16 cellular contexts compared by ENCODE assay signal in the genomic region with DNA sequence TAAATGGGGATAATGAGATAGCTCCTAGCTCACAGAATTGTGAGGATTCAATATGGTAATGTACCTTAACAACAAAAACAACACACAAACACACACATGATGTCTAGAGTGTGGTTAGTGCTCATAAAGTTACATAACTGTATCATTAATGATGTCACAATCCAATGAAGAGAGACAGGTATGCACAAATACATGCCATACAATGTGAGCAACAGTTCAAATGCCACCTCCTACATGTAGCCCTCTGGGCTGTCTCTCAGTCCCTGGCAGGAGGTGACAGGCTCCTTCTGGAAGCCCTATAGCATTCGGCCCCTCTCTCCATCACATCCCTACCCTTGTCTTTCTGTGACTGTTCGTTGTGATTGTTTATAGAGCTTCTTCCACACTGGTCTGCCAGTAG. TPM values are rescaled to one million over a fixed set of nuclear protein-coding genes. Genes with fewer than 3 reads are reported as not detected.
DNase-seq lines count a peak whose midpoint lies in the region; ATAC-seq, FAIRE-seq and TF ChIP-seq lines count a peak whose summit lies in the region.
"Had no signal": no experiment of that assay in that cellular context is flagged by ENCODE, and none has a peak within 500 bp of the region (broad histone marks: within the 10 kb centered on the region; RNA-seq: fewer than 3 reads in every experiment).

No MANE protein-coding gene starts in this region.

- H3K36me3 Mint-ChIP-seq in T-helper 1 cell treated with Interleukin-12 subunit alpha and Interleukin-12 subunit beta and Interleukin-4 antibody, amounts not matched to agents 30 μg/mL and 1 μg/mL, for 36 hours (ENCODE audit: low read depth): peaks cover 4% of the 10 kb centered on the region
- H3K36me3 Mint-ChIP-seq in astrocyte (ENCODE audit: low read depth, unreplicated experiment): peaks cover 4% of the 10 kb centered on the region

- H3K27me3 Mint-ChIP-seq in T-helper 1 cell treated with Interleukin-12 subunit alpha and Interleukin-12 subunit beta and Interleukin-4 antibody, amounts not matched to agents 30 μg/mL and 1 μg/mL, for 36 hours (ENCODE audit: low read depth): no peaks in the 10 kb centered on the region
- no peaks in the 10 kb centered on the region for H3K27me3 Mint-ChIP-seq in astrocyte (ENCODE audit: low read depth, unreplicated experiment)

- peak overlapping the region in 1 of 2 experiments; percentile 1 for H3K18ac ChIP-seq in mesenchymal stem cell (ENCODE audit: low read depth in 1 of 2, low read length in 2 of 2)

- no peaks in the 10 kb centered on the region for H3K27me3 ChIP-seq in astrocyte (ENCODE audit: insufficient read depth, low read length)
- no peaks in the 10 kb centered on the region for H3K27me3 ChIP-seq in mesenchymal stem cell (ENCODE audit: control insufficient read depth in 1 of 2, insufficient read depth in 1 of 2, low read length in 2 of 2)
- H3K27me3 ChIP-seq: SJSA1 had no signal

- H2BK5ac ChIP-seq in mesenchymal stem cell (ENCODE audit: low read depth, low read length, poor library complexity, severe bottlenecking): no peak overlapping the region

- H3K27ac ChIP-seq in astrocyte (ENCODE audit: low read depth, low read length): no peak overlapping the region
- H3K27ac ChIP-seq in mesenchymal stem cell (ENCODE audit: low read length, poor library complexity, severe bottlenecking): no peak overlapping the region
- peak overlapping the region; percentile 97 for H3K27ac ChIP-seq in substantia nigra (ENCODE audit: low read depth, low read length, poor library complexity, severe bottlenecking)
- H3K27ac ChIP-seq: 22Rv1 had no signal

- H3K9me3 Mint-ChIP-seq in T-helper 1 cell treated with Interleukin-12 subunit alpha and Interleukin-12 subunit beta and Interleukin-4 antibody, amounts not matched to agents 30 μg/mL and 1 μg/mL, for 36 hours: no peaks in the 10 kb centered on the region
- no peaks in the 10 kb centered on the region for H3K9me3 Mint-ChIP-seq in astrocyte (ENCODE audit: unreplicated experiment)

- H3K4ac ChIP-seq in mesenchymal stem cell (ENCODE audit: low read depth in 1 of 2, low read length in 2 of 2): no peak overlapping the region

- no peaks in the 10 kb centered on the region for H4K20me1 ChIP-seq in astrocyte (ENCODE audit: insufficient read depth, low read length)

- H3K9ac ChIP-seq in astrocyte (ENCODE audit: low read length) (no peak overlapping the region), mesenchymal stem cell (ENCODE audit: low read length) (no peak overlapping the region)

- no CpG with 5 or more reads among the region's 2 CpGs for WGBS in mesenchymal stem cell

- H3K4me3 ChIP-seq in astrocyte (ENCODE audit: insufficient read depth, low read depth, low read length): no peak overlapping the region
- no peak overlapping the region for H3K4me3 ChIP-seq in mesenchymal stem cell (ENCODE audit: insufficient read depth in 1 of 2, low read depth in 1 of 2, low read length in 2 of 2)
- H3K4me3 ChIP-seq: GM12878, HAP-1, SJSA1 had no signal

- FAIRE-seq in astrocyte (lab: Jason Lieb, UNC): no peak
- FAIRE-seq: GM12878 had no signal

- H2AFZ ChIP-seq in astrocyte (ENCODE audit: low read depth, low read length) (no peak overlapping the region), mesenchymal stem cell (ENCODE audit: low read depth, low read length) (no peak overlapping the region)

- DNase-seq in T-helper 1 cell: no peak
- no peak for DNase-seq in astrocyte (ENCODE audit: low read depth)
- no peak for DNase-seq in mesenchymal stem cell
- no peak for DNase-seq in substantia nigra (lab: John Stamatoyannopoulos, UW)
- DNase-seq in left colon: no peak
- DNase-seq: DMS53; NCI-H1694; NCI-H82; stimulated activated naive CD4-positive, alpha-beta T cell had no signal

- peak overlapping the region; percentile 96 for H2AK5ac ChIP-seq in mesenchymal stem cell (ENCODE audit: low read length, severe bottlenecking)

- no peak overlapping the region for H4K8ac ChIP-seq in mesenchymal stem cell (ENCODE audit: low read length)

- no peak for TF ChIP-seq CTCF in astrocyte (IDR thresholded peaks at IDR 0.05; ENCODE audit: insufficient read depth, low read depth, low read length)

- H3K79me1 ChIP-seq in mesenchymal stem cell (replicated peaks; ENCODE audit: low read length, poor library complexity, severe bottlenecking): no peaks in the 10 kb centered on the region

- H3K4me1 ChIP-seq in astrocyte (ENCODE audit: insufficient read depth, low read length): peaks cover 13% of the 10 kb centered on the region
- peaks cover 28% of the 10 kb centered on the region for H3K4me1 ChIP-seq in mesenchymal stem cell (ENCODE audit: control insufficient read depth, insufficient read depth, low read depth, low read length)

- no peak overlapping the region for H3K4me3 Mint-ChIP-seq in T-helper 1 cell treated with Interleukin-12 subunit alpha and Interleukin-12 subunit beta and Interleukin-4 antibody, amounts not matched to agents 30 μg/mL and 1 μg/mL, for 36 hours
- no peak overlapping the region for H3K4me3 Mint-ChIP-seq in astrocyte (ENCODE audit: unreplicated experiment)

- H2BK15ac ChIP-seq in mesenchymal stem cell (ENCODE audit: low read depth, poor library complexity, severe bottlenecking): no peak overlapping the region

- H4K91ac ChIP-seq in mesenchymal stem cell (ENCODE audit: low read length): no peak overlapping the region

- no peak overlapping the region for H3K14ac ChIP-seq in mesenchymal stem cell (ENCODE audit: low read length in 2 of 2)

- H3K79me2 ChIP-seq in astrocyte (ENCODE audit: insufficient read depth, low read length): no peaks in the 10 kb centered on the region

- ATAC-seq in HG03097 (IDR thresholded peaks at IDR 0.05; ENCODE audit: low FRiP score, unreplicated experiment): no peak
- no peak for ATAC-seq in left colon
- ATAC-seq in GM18867 (IDR thresholded peaks at IDR 0.05; ENCODE audit: unreplicated experiment): no peak
- ATAC-seq: GM12878 had no signal

- H2BK12ac ChIP-seq in mesenchymal stem cell (ENCODE audit: low read length in 2 of 2): peak overlapping the region in 1 of 2 experiments; percentile 4

- H3K36me3 ChIP-seq in astrocyte (ENCODE audit: insufficient read depth, low read length): no peaks in the 10 kb centered on the region
- H3K36me3 ChIP-seq in mesenchymal stem cell (ENCODE audit: control insufficient read depth in 1 of 2, insufficient read depth in 2 of 2, low read depth in 1 of 2, low read length in 2 of 2): peaks cover 0 to 3% of the 10 kb centered on the region in 2 experiments
- H3K36me3 ChIP-seq: HAP-1 had no signal

- H2BK120ac ChIP-seq in mesenchymal stem cell (ENCODE audit: low read depth, low read length): no peak overlapping the region

- peaks cover 26% of the 10 kb centered on the region for H3K4me1 Mint-ChIP-seq in T-helper 1 cell treated with Interleukin-12 subunit alpha and Interleukin-12 subunit beta and Interleukin-4 antibody, amounts not matched to agents 30 μg/mL and 1 μg/mL, for 36 hours (ENCODE audit: low read depth)
- peaks cover 48% of the 10 kb centered on the region for H3K4me1 Mint-ChIP-seq in astrocyte (ENCODE audit: low read depth, unreplicated experiment)

- no peak overlapping the region for H3K23ac ChIP-seq in mesenchymal stem cell (ENCODE audit: low read length in 2 of 2)

- peak overlapping the region; percentile 67 for H3K27ac Mint-ChIP-seq in T-helper 1 cell treated with Interleukin-12 subunit alpha and Interleukin-12 subunit beta and Interleukin-4 antibody, amounts not matched to agents 30 μg/mL and 1 μg/mL, for 36 hours
- peak overlapping the region; percentile 15 for H3K27ac Mint-ChIP-seq in astrocyte (ENCODE audit: unreplicated experiment)

- H3K4me2 ChIP-seq in astrocyte (ENCODE audit: low read length): no peak overlapping the region
- no peak overlapping the region for H3K4me2 ChIP-seq in mesenchymal stem cell (ENCODE audit: low read length, poor library complexity, severe bottlenecking)

- H3K9me3 ChIP-seq in astrocyte (ENCODE audit: insufficient read depth, low read depth, low read length) (no peaks in the 10 kb centered on the region), mesenchymal stem cell (ENCODE audit: control insufficient read depth, low read length) (no peaks in the 10 kb centered on the region)
- H3K9me3 ChIP-seq: HAP-1, SJSA1 had no signal

- intact Hi-C loops in left colon (cut with DNase I, micrococcal nuclease): no loop called here

RNA-seq across cellular contexts. Expression of gene MICALL1, which starts 8.3 kb away (rescaled TPM):
- total RNA-seq in astrocyte (124 and 131 TPM in 2 replicates), left colon (10 to 100 TPM; 26.6 to 32.6 TPM)
- 19.9 TPM for polyA plus RNA-seq in mesenchymal stem cell (2013, experiment 1 of 2)
- 19.0 TPM for polyA plus RNA-seq in mesenchymal stem cell (2013, experiment 2 of 2)

RNA-seq across cellular contexts. Expression of gene EIF3L, which starts 48.6 kb away (rescaled TPM):
- 294 and 323 TPM in 2 replicates for total RNA-seq in astrocyte
- 453 TPM for polyA plus RNA-seq in mesenchymal stem cell (2013, experiment 1 of 2)
- 471 TPM for polyA plus RNA-seq in mesenchymal stem cell (2013, experiment 2 of 2)
- total RNA-seq in left colon: 100 to 1,000 TPM; 362 to 388 TPM

RNA-seq across cellular contexts. Expression of gene ANKRD54, which starts 53.7 kb away (rescaled TPM):
- 19.9 and 21.5 TPM in 2 replicates for total RNA-seq in astrocyte
- polyA plus RNA-seq in mesenchymal stem cell (2013, experiment 1 of 2): 16.7 TPM
- 15.9 TPM for polyA plus RNA-seq in mesenchymal stem cell (2013, experiment 2 of 2)
- total RNA-seq in left colon: 10 to 100 TPM; 21.1 to 25.6 TPM

RNA-seq across cellular contexts. Expression of gene C22orf23, which starts 55.6 kb away (rescaled TPM):
- total RNA-seq in astrocyte (not detected in 2 replicates), left colon (not detected)
- polyA plus RNA-seq in mesenchymal stem cell (2013, experiment 1 of 2): 0.17 TPM
- 0.27 TPM for polyA plus RNA-seq in mesenchymal stem cell (2013, experiment 2 of 2)
- total RNA-seq: SJSA1 had no signal

RNA-seq across cellular contexts. Expression of gene POLR2F, which starts 55.7 kb away (rescaled TPM):
- total RNA-seq in astrocyte (129 and 149 TPM in 2 replicates), left colon (10 to 100 TPM; 51.1 to 60.2 TPM)
- polyA plus RNA-seq in mesenchymal stem cell (2013, experiment 1 of 2): 88.8 TPM
- polyA plus RNA-seq in mesenchymal stem cell (2013, experiment 2 of 2): 95.4 TPM
